Comparison of ENCODE assay signal across 27 cellular contexts in the genomic region with DNA sequence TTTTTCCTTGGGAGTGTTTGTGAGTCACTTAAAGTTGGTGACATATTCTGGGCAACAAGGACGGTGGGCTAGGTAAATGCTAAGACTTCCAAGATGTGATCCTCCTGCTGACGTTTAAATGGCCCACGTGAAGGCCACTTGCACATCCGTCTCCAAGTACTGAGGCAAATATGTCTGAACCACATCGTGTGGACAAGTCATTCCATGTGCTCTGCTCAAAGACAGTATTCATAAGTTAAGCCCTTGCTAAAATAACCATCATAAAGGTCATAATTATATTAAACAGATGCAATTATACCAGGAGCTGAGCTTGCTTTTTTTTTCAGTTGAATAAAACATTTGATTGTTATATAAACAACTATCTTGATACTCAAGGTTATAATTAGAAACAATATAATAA. TPM values are rescaled to one million over a fixed set of nuclear protein-coding genes. Genes with fewer than 3 reads are reported as not detected.
"Had no signal": no experiment of that assay in that cellular context is flagged by ENCODE, and none has a peak within 500 bp of the region (broad histone marks: within the 10 kb centered on the region; RNA-seq: fewer than 3 reads in every experiment).

No MANE protein-coding gene starts in this region.

- H3K27ac ChIP-seq: dorsolateral prefrontal cortex, gastroesophageal sphincter, left ventricle myocardium inferior, lower lobe of right lung, pancreas had no signal

- H3K4me1 ChIP-seq: left ventricle myocardium inferior had no signal

- H3K4me3 Mint-ChIP-seq: immature natural killer cell, memory B cell, mesothelial cell of epicardium, natural killer cell, neural crest cell had no signal

- H3K4me3 ChIP-seq: dorsolateral prefrontal cortex, gastroesophageal sphincter, left ventricle myocardium inferior, lower lobe of right lung, pancreas had no signal

- H3K9me3 ChIP-seq: gastroesophageal sphincter, left ventricle myocardium inferior, lower lobe of right lung, pancreas had no signal

- H3K36me3 Mint-ChIP-seq: memory B cell, mesothelial cell of epicardium, natural killer cell had no signal

- H3K27me3 ChIP-seq: gastroesophageal sphincter, pancreas had no signal

- ATAC-seq: esophagus mucosa, gastroesophageal sphincter, left cardiac atrium, lower lobe of right lung, natural killer cell, pancreas, right cardiac atrium had no signal

- H3K36me3 ChIP-seq: gastroesophageal sphincter, left ventricle myocardium inferior, lower lobe of right lung, pancreas had no signal

- H3K9me3 Mint-ChIP-seq: mesothelial cell of epicardium, natural killer cell, neural crest cell had no signal

- H3K27ac Mint-ChIP-seq: memory B cell, mesothelial cell of epicardium, natural killer cell, progenitor cell of endocrine pancreas had no signal

- DNase-seq: cortex of kidney; dorsolateral prefrontal cortex; effector memory CD4-positive, alpha-beta T cell; glutamatergic neuron; immature natural killer cell; kidney; left cardiac atrium; left ventricle myocardium inferior; lower lobe of right lung; natural killer cell; nucleus accumbens; pancreas; right cardiac atrium; small intestine; stimulated activated CD4-positive, alpha-beta T cell treated with anti-CD3 and anti-CD28 coated beads, Interleukin-12 subunit alpha, Interleukin-12 subunit beta, amount 100 ng/mL, for 4 hours; stimulated activated naive CD4-positive, alpha-beta T cell; trophoblast cell had no signal

RNA-seq across cellular contexts. Expression of a gene that starts 44.8 kb away (rescaled TPM):
- total RNA-seq: esophagus mucosa, fibroblast of villous mesenchyme, gastroesophageal sphincter, kidney, left cardiac atrium, left ventricle myocardium inferior, lower lobe of right lung, mesothelial cell of epicardium, mucosa of gallbladder, myocyte, natural killer cell, neural crest cell, pancreas, progenitor cell of endocrine pancreas, right cardiac atrium, urinary bladder had no signal
- polyA plus RNA-seq: immature natural killer cell, pancreas, right cardiac atrium, small intestine, urinary bladder had no signal
